In genomic region chr1:169958987-169959386, GRCh38 we compare ENCODE assay signal across 19 cellular contexts.
DNase-seq lines count a peak whose midpoint lies in the region; ATAC-seq, FAIRE-seq and TF ChIP-seq lines count a peak whose summit lies in the region.
"Had no signal": no experiment of that assay in that cellular context is flagged by ENCODE, and none has a peak within 500 bp of the region (broad histone marks: within the 10 kb centered on the region; RNA-seq: fewer than 3 reads in every experiment).

No MANE protein-coding gene starts in this region.

- peak; percentile 91 for FAIRE-seq in D721Med (lab: Jason Lieb, UNC)
- peak; percentile 62 for FAIRE-seq in kidney (lab: Jason Lieb, UNC)

- no peak overlapping the region for H3K4me3 ChIP-seq in kidney (ENCODE audit: low read length in 2 of 2)
- H3K4me3 ChIP-seq: BLaER1, GM23338 had no signal

- no peak for TF ChIP-seq CTCF in D721Med (IDR thresholded peaks at IDR 0.05; ENCODE audit: insufficient read depth, missing control alignments)
- TF ChIP-seq CTCF in kidney (IDR thresholded peaks at IDR 0.05; ENCODE audit: borderline replicate concordance, extremely low read depth, insufficient read depth) = no peak
- TF ChIP-seq CTCF in nephron progenitor cell (IDR thresholded peaks at IDR 0.05) = no peak

- H3K9me3 ChIP-seq in kidney (ENCODE audit: control insufficient read depth in 1 of 2, low read length in 2 of 2) = no peaks in the 10 kb centered on the region
- H3K9me3 ChIP-seq: BLaER1, Caco-2 had no signal

- H3K27ac Mint-ChIP-seq in nephron progenitor cell = peak overlapping the region; percentile 51
- H3K27ac Mint-ChIP-seq: B cell; CD4-positive, CD25-positive, alpha-beta regulatory T cell; CD8-positive, alpha-beta T cell; GM23338; H9 had no signal

- DNase-seq in DMS 273 (lab: John Stamatoyannopoulos, UW; ENCODE audit: unreplicated experiment) = peak; percentile 2
- no peak for DNase-seq in DMS 273 treated with DMSO at 0.1 percent for 48 hours (lab: John Stamatoyannopoulos, UW)
- no peak for DNase-seq in D721Med (ENCODE audit: insufficient read length, low spot score)
- no peak for DNase-seq in kidney
- DNase-seq in nephron progenitor cell = no peak
- DNase-seq in left cardiac atrium = no peak
- no peak for DNase-seq in Right ventricle myocardium inferior (ENCODE audit: missing footprints)
- DNase-seq: Caco-2; CD4-positive, CD25-positive, alpha-beta regulatory T cell; CD8-positive, alpha-beta T cell; DMS153; DND-41; H9 had no signal

- no peaks in the 10 kb centered on the region for H3K4me1 ChIP-seq in kidney (ENCODE audit: control insufficient read depth in 1 of 2, insufficient read depth in 1 of 2, low read depth in 1 of 2, low read length in 2 of 2)
- H3K4me1 ChIP-seq: BLaER1, Caco-2 had no signal

- H3K36me3 ChIP-seq in kidney (ENCODE audit: control insufficient read depth in 1 of 2, insufficient read depth in 2 of 2, low read length in 2 of 2) = no peaks in the 10 kb centered on the region
- H3K36me3 ChIP-seq: BLaER1 had no signal

- no peaks in the 10 kb centered on the region for H3K36me3 Mint-ChIP-seq in nephron progenitor cell (ENCODE audit: low read depth)

- no peaks in the 10 kb centered on the region for H3K9me3 Mint-ChIP-seq in nephron progenitor cell
- H3K9me3 Mint-ChIP-seq: CD4-positive, CD25-positive, alpha-beta regulatory T cell; CD8-positive, alpha-beta T cell; GM23338; H9 had no signal

- ATAC-seq in left cardiac atrium = no peak
- ATAC-seq in Right ventricle myocardium inferior = no peak
- ATAC-seq: CD8-positive, alpha-beta T cell; GM23338; HCT116 had no signal

- no peaks in the 10 kb centered on the region for H3K4me1 Mint-ChIP-seq in nephron progenitor cell
- H3K4me1 Mint-ChIP-seq: B cell; CD4-positive, CD25-positive, alpha-beta regulatory T cell; GM23338; H9 had no signal

- no peak overlapping the region for H3K27ac ChIP-seq in kidney (ENCODE audit: low read depth in 2 of 2, low read length in 2 of 2)
- H3K27ac ChIP-seq: 22Rv1, BLaER1, C4-2B had no signal

- intact Hi-C loops in kidney (cut with DNase I) = no loop called here
- intact Hi-C loops in left cardiac atrium (cut with DNase I) = no loop called here
- intact Hi-C loops in Right ventricle myocardium inferior (cut with DNase I) = no loop called here

- no peak overlapping the region for H3K9ac ChIP-seq in kidney (ENCODE audit: low read length in 2 of 2)
- H3K9ac ChIP-seq: BLaER1 had no signal

- H3K4me3 Mint-ChIP-seq in nephron progenitor cell = no peak overlapping the region
- H3K4me3 Mint-ChIP-seq: B cell; CD4-positive, CD25-positive, alpha-beta regulatory T cell; CD8-positive, alpha-beta T cell; GM23338; H9 had no signal

- H3K27me3 Mint-ChIP-seq in nephron progenitor cell (ENCODE audit: low read depth, poor library complexity) = peaks cover 11% of the 10 kb centered on the region
- H3K27me3 Mint-ChIP-seq: B cell; CD4-positive, CD25-positive, alpha-beta regulatory T cell had no signal
